Comparison of ENCODE assay signal across 8 cellular contexts in genomic region chr4:143375326-143376073, GRCh38. TPM values are rescaled to one million over a fixed set of nuclear protein-coding genes. Genes with fewer than 3 reads are reported as not detected.
A peak's percentile ranks its signal among the peaks of the same experiment; 100 is the strongest.
DNase-seq lines count a peak whose midpoint lies in the region; ATAC-seq and TF ChIP-seq lines count a peak whose summit lies in the region.

No MANE protein-coding gene starts in this region.

- POLR2A ChIA-PET in activated CD8-positive, alpha-beta T cell treated with anti-CD3 and anti-CD28 coated beads for 36 hours (lab: Charles Lee) = no interaction called here
- POLR2A ChIA-PET in activated CD8-positive, alpha-beta T cell treated with anti-CD3 and anti-CD28 coated beads, Interleukin-2, amount 10 ng/mL, durations not matched to agents 7 days and 5 days (lab: Charles Lee) = no interaction called here

- H3K27ac ChIP-seq in cingulate gyrus (ENCODE audit: low read depth, low read length) = peak overlapping the region; percentile 87

- no peak overlapping the region for H3K4me3 Mint-ChIP-seq in activated CD8-positive, alpha-beta T cell treated with anti-CD3 and anti-CD28 coated beads for 36 hours
- H3K4me3 Mint-ChIP-seq in activated CD8-positive, alpha-beta T cell treated with anti-CD3 and anti-CD28 coated beads, Interleukin-2, amount 10 ng/mL, durations not matched to agents 7 days and 5 days = no peak overlapping the region
- H3K4me3 Mint-ChIP-seq in mesothelial cell of epicardium = no peak overlapping the region

- CTCF ChIA-PET in activated CD8-positive, alpha-beta T cell treated with anti-CD3 and anti-CD28 coated beads for 36 hours (lab: Charles Lee) = no interaction called here
- CTCF ChIA-PET in activated CD8-positive, alpha-beta T cell treated with anti-CD3 and anti-CD28 coated beads, Interleukin-2, amount 10 ng/mL, durations not matched to agents 7 days and 5 days (lab: Charles Lee) = interaction anchor here (1.1 kb wide), 2 partner anchors 23 to 156 kb away, joined by 3 to 5 read pairs; no protein-coding TSS in a partner anchor

- intact Hi-C loops in activated CD8-positive, alpha-beta T cell treated with anti-CD3 and anti-CD28 coated beads for 36 hours (cut with micrococcal nuclease) = no loop called here

- ATAC-seq in activated CD8-positive, alpha-beta T cell treated with anti-CD3 and anti-CD28 coated beads for 36 hours = peak; percentile 56
- ATAC-seq in activated CD8-positive, alpha-beta T cell treated with anti-CD3 and anti-CD28 coated beads, Interleukin-2, amount 10 ng/mL, durations not matched to agents 7 days and 5 days = no peak
- peak; percentile 45 for ATAC-seq in GM21825 (IDR thresholded peaks at IDR 0.05; ENCODE audit: unreplicated experiment)

- no peaks in the 10 kb centered on the region for H3K36me3 Mint-ChIP-seq in activated CD8-positive, alpha-beta T cell treated with anti-CD3 and anti-CD28 coated beads for 36 hours (ENCODE audit: low read depth)
- no peaks in the 10 kb centered on the region for H3K36me3 Mint-ChIP-seq in activated CD8-positive, alpha-beta T cell treated with anti-CD3 and anti-CD28 coated beads, Interleukin-2, amount 10 ng/mL, durations not matched to agents 7 days and 5 days (ENCODE audit: low read depth)
- peaks cover 7% of the 10 kb centered on the region for H3K36me3 Mint-ChIP-seq in mesothelial cell of epicardium

- H3K9me3 Mint-ChIP-seq in activated CD8-positive, alpha-beta T cell treated with anti-CD3 and anti-CD28 coated beads for 36 hours = no peaks in the 10 kb centered on the region
- no peaks in the 10 kb centered on the region for H3K9me3 Mint-ChIP-seq in activated CD8-positive, alpha-beta T cell treated with anti-CD3 and anti-CD28 coated beads, Interleukin-2, amount 10 ng/mL, durations not matched to agents 7 days and 5 days (ENCODE audit: insufficient read depth)
- peaks cover 4% of the 10 kb centered on the region for H3K9me3 Mint-ChIP-seq in mesothelial cell of epicardium

- TF ChIP-seq CTCF in activated CD8-positive, alpha-beta T cell treated with anti-CD3 and anti-CD28 coated beads for 36 hours (IDR thresholded peaks at IDR 0.05) = no peak
- TF ChIP-seq CTCF in mesothelial cell of epicardium (IDR thresholded peaks at IDR 0.05; ENCODE audit: unreplicated experiment) = no peak

- no peaks in the 10 kb centered on the region for H3K4me1 Mint-ChIP-seq in activated CD8-positive, alpha-beta T cell treated with anti-CD3 and anti-CD28 coated beads for 36 hours (ENCODE audit: low read depth)
- no peaks in the 10 kb centered on the region for H3K4me1 Mint-ChIP-seq in activated CD8-positive, alpha-beta T cell treated with anti-CD3 and anti-CD28 coated beads, Interleukin-2, amount 10 ng/mL, durations not matched to agents 7 days and 5 days (ENCODE audit: low read depth)
- peaks cover 48% of the 10 kb centered on the region for H3K4me1 Mint-ChIP-seq in mesothelial cell of epicardium

- H3K27ac Mint-ChIP-seq in activated CD8-positive, alpha-beta T cell treated with anti-CD3 and anti-CD28 coated beads for 36 hours = no peak overlapping the region
- H3K27ac Mint-ChIP-seq in activated CD8-positive, alpha-beta T cell treated with anti-CD3 and anti-CD28 coated beads, Interleukin-2, amount 10 ng/mL, durations not matched to agents 7 days and 5 days = no peak overlapping the region
- peak overlapping the region; percentile 85 for H3K27ac Mint-ChIP-seq in mesothelial cell of epicardium

- DNase-seq in activated CD8-positive, alpha-beta T cell treated with anti-CD3 and anti-CD28 coated beads for 36 hours = peak; percentile 23
- no peak for DNase-seq in activated CD8-positive, alpha-beta T cell treated with anti-CD3 and anti-CD28 coated beads, Interleukin-2, amount 10 ng/mL, durations not matched to agents 7 days and 5 days
- DNase-seq in LoVo (ENCODE audit: low spot score) (peak; percentile 8), mesothelial cell of epicardium (ENCODE audit: low spot score in 2 of 2, unreplicated experiment in 2 of 2) (no peak), NCI-H2196 treated with DMSO at 0.1 percent for 48 hours (lab: John Stamatoyannopoulos, UW; ENCODE audit: unreplicated experiment) (no peak)
- DNase-seq in activated CD4-positive, CD25-positive, alpha-beta regulatory T cell (lab: John Stamatoyannopoulos, UW) = no peak

- peaks cover 3% of the 10 kb centered on the region for H3K27me3 Mint-ChIP-seq in activated CD8-positive, alpha-beta T cell treated with anti-CD3 and anti-CD28 coated beads for 36 hours
- H3K27me3 Mint-ChIP-seq in activated CD8-positive, alpha-beta T cell treated with anti-CD3 and anti-CD28 coated beads, Interleukin-2, amount 10 ng/mL, durations not matched to agents 7 days and 5 days (ENCODE audit: low read depth) = no peaks in the 10 kb centered on the region
- H3K27me3 Mint-ChIP-seq in mesothelial cell of epicardium (ENCODE audit: low read depth) = no peaks in the 10 kb centered on the region

RNA-seq across cellular contexts. Expression of gene GAB1, which starts 38.8 kb away (rescaled TPM):
- total RNA-seq in activated CD8-positive, alpha-beta T cell treated with anti-CD3 and anti-CD28 coated beads for 36 hours = under 1 TPM; 0.20 to 0.34 TPM
- total RNA-seq in activated CD8-positive, alpha-beta T cell treated with anti-CD3 and anti-CD28 coated beads, Interleukin-2, amount 10 ng/mL, durations not matched to agents 7 days and 5 days = under 1 TPM; 0.37 to 0.79 TPM
- total RNA-seq in mesothelial cell of epicardium = 44.6 to 45.9 TPM (median 45.0 TPM) in 3 replicates

Comparison
In these comparisons a context has a peak if more than half of its experiments do, and no peak if none do; other contexts are left out.
1. DNase-seq: peak in activated CD8-positive, alpha-beta T cell treated with anti-CD3 and anti-CD28 coated beads for 36 hours (single experiment) and LoVo (single experiment); none in activated CD8-positive, alpha-beta T cell treated with anti-CD3 and anti-CD28 coated beads, Interleukin-2, amount 10 ng/mL, durations not matched to agents 7 days and 5 days (single experiment), mesothelial cell of epicardium (0 of 2), activated CD4-positive, CD25-positive, alpha-beta regulatory T cell (0 of 4) and NCI-H2196 treated with DMSO at 0.1 percent for 48 hours (single experiment).
2. RNA of gene GAB1, which starts 38.8 kb away (total RNA-seq): 44.6 to 45.9 TPM in mesothelial cell of epicardium; 0.37 to 0.79 TPM in activated CD8-positive, alpha-beta T cell treated with anti-CD3 and anti-CD28 coated beads, Interleukin-2, amount 10 ng/mL, durations not matched to agents 7 days and 5 days and 0.20 to 0.34 TPM in activated CD8-positive, alpha-beta T cell treated with anti-CD3 and anti-CD28 coated beads for 36 hours; every median in the first group is over 10 times any median in the second.